ENCODE assay signal across 11 cellular contexts in the genomic region with DNA sequence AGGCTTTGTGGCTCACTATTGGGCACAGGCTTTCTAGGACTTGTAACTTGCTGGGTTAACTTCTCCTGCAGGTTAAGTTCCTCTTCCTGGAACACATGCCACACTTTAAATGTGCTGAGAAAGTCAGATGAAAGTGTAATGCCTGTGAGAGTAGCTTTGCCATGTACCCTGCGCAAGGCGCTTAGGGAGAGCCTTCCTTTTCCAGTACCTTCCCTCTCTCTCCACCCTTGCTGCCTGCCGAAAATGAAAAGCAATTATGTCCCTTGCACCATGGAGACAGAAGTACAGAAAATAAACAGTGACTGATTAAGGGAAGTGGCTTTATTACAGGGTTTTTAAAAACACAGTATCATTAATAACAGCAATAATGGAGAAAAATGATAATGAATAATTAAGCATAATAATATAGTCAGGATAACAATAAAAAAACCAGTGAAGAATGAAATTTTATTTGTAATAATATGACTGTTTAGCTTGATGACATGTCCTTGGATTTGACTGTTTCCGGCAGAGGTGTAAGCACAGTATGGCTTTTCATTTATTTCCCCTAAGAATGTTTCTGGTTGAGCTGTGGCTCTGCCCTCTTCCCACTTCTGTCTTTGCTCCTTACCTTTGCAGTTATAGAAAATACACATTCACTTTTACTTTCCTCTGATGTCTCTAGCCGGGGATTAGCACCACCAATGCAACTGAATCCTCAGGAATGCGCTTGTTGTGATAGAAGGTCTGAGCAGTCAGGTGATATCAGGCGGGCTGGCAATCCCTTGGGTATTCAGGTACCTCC.
A peak's percentile ranks its signal among the peaks of the same experiment; 100 is the strongest.
DNase-seq lines count a peak whose midpoint lies in the region; ATAC-seq lines count a peak whose summit lies in the region.
"Had no signal": no experiment of that assay in that cellular context is flagged by ENCODE, and none has a peak within 500 bp of the region (broad histone marks: within the 10 kb centered on the region; RNA-seq: fewer than 3 reads in every experiment).

No MANE protein-coding gene starts in this region.

- peak; percentile 17 for DNase-seq in SW480 (ENCODE audit: low spot score)
- peak; percentile 88 for DNase-seq in left kidney (ENCODE audit: low read depth, low spot score)
- DNase-seq in DMS79 treated with DMSO at 0.1 percent for 48 hours (lab: John Stamatoyannopoulos, UW), result no peak
- DNase-seq in central memory CD4-positive, alpha-beta T cell, result no peak
- no peak for DNase-seq in activated CD4-positive, CD25-positive, alpha-beta regulatory T cell (lab: John Stamatoyannopoulos, UW)
- DNase-seq in activated CD4-positive, alpha-beta T cell treated with anti-CD3 and anti-CD28 coated beads, Interleukin-2, amount 50 U/mL, for 48 hours, result no peak
- DNase-seq: activated naive CD4-positive, alpha-beta T cell; DND-41; retina had no signal

- peak; percentile 65 for ATAC-seq in HG02981 (IDR thresholded peaks at IDR 0.05; ENCODE audit: unreplicated experiment)

- H3K4me3 ChIP-seq in GM08714 (ENCODE audit: low read length), result peak overlapping the region; percentile 14; the same call in 1 of the 2 replicates

Comparison
In these comparisons a context has a peak if more than half of its experiments do, and no peak if none do; other contexts are left out.
1. DNase-seq: peak in SW480 (single experiment) and left kidney (single experiment); none in DMS79 treated with DMSO at 0.1 percent for 48 hours (single experiment), central memory CD4-positive, alpha-beta T cell (single experiment), activated CD4-positive, CD25-positive, alpha-beta regulatory T cell (0 of 4) and activated CD4-positive, alpha-beta T cell treated with anti-CD3 and anti-CD28 coated beads, Interleukin-2, amount 50 U/mL, for 48 hours (0 of 2).